In genomic region chr2:147715807-147716206, GRCh38 we compare ENCODE assay signal across 19 cellular contexts.
DNase-seq lines count a peak whose midpoint lies in the region; ATAC-seq, FAIRE-seq and TF ChIP-seq lines count a peak whose summit lies in the region.
"Had no signal": no experiment of that assay in that cellular context is flagged by ENCODE, and none has a peak within 500 bp of the region (broad histone marks: within the 10 kb centered on the region; RNA-seq: fewer than 3 reads in every experiment).

No MANE protein-coding gene starts in this region.

- H3K27me3 ChIP-seq in GM12878 (replicated peaks in 1 of 2; ENCODE audit: control insufficient read depth in 2 of 2, insufficient read depth in 2 of 2, low read length in 1 of 2) = no peaks in the 10 kb centered on the region; a peak in 1 of 4 replicates
- H3K27me3 ChIP-seq: body of pancreas, gastrocnemius medialis had no signal

- no TSS peak for BruUV-seq in GM12878 (replicated peaks; lab: Mats Ljungman, UMichigan)

- H3K27ac Mint-ChIP-seq in stimulated activated naive CD8-positive, alpha-beta T cell treated with anti-CD3 and anti-CD28 coated beads, Interleukin-15, amount 100 ng/mL, for 72 hours = peak overlapping the region in 1 of 2 donors; percentile 61
- H3K27ac Mint-ChIP-seq in activated naive CD8-positive, alpha-beta T cell treated with anti-CD3 and anti-CD28 coated beads for 36 hours = no peak overlapping the region
- H3K27ac Mint-ChIP-seq: activated T-helper 2 cell treated with anti-CD3 and anti-CD28 coated beads, Interferon-gamma antibody, Interleukin-2, Interleukin-4, amounts not matched to agents 10 μg/mL and 5 μg/mL and 100 μg/mL, durations not matched to agents 14 hours and 24 hours and 36 hours had no signal

- CTCF ChIA-PET in GM12878 (lab: Yijun Ruan, JAX) = no interaction called here

- peaks cover 16 to 26% of the 10 kb centered on the region in 2 donors for H3K9me3 Mint-ChIP-seq in stimulated activated naive CD8-positive, alpha-beta T cell treated with anti-CD3 and anti-CD28 coated beads, Interleukin-15, amount 100 ng/mL, for 72 hours
- H3K9me3 Mint-ChIP-seq in activated naive CD8-positive, alpha-beta T cell treated with anti-CD3 and anti-CD28 coated beads for 36 hours = peaks cover 16% of the 10 kb centered on the region

- no peaks in the 10 kb centered on the region for H3K27me3 Mint-ChIP-seq in stimulated activated naive CD8-positive, alpha-beta T cell treated with anti-CD3 and anti-CD28 coated beads, Interleukin-15, amount 100 ng/mL, for 72 hours
- H3K27me3 Mint-ChIP-seq in activated naive CD8-positive, alpha-beta T cell treated with anti-CD3 and anti-CD28 coated beads for 36 hours = no peaks in the 10 kb centered on the region

- no peak overlapping the region for H3K4me3 Mint-ChIP-seq in stimulated activated naive CD8-positive, alpha-beta T cell treated with anti-CD3 and anti-CD28 coated beads, Interleukin-15, amount 100 ng/mL, for 72 hours
- no peak overlapping the region for H3K4me3 Mint-ChIP-seq in activated naive CD8-positive, alpha-beta T cell treated with anti-CD3 and anti-CD28 coated beads for 36 hours

- ATAC-seq in GM21390 (IDR thresholded peaks at IDR 0.05; ENCODE audit: unreplicated experiment) (peak; percentile 91), HG03159 (IDR thresholded peaks at IDR 0.05; ENCODE audit: unreplicated experiment) (peak; percentile 72), GM12878 (peak; percentile 95), HG02840 (IDR thresholded peaks at IDR 0.05; ENCODE audit: low FRiP score, unreplicated experiment) (no peak)
- ATAC-seq in stimulated activated naive CD8-positive, alpha-beta T cell treated with anti-CD3 and anti-CD28 coated beads, Interleukin-15, amount 100 ng/mL, for 72 hours = no peak
- ATAC-seq: body of pancreas, gastrocnemius medialis, psoas muscle, Right ventricle myocardium inferior had no signal

- RAD21 ChIA-PET in GM12878 (lab: Charles Lee; ENCODE audit: unreplicated experiment) = no interaction called here

- H3K9ac ChIP-seq in GM12878 (ENCODE audit: control insufficient read depth, insufficient read depth, low read length) = no peak overlapping the region

- peaks cover 9% of the 10 kb centered on the region for H3K4me1 ChIP-seq in GM12878 (ENCODE audit: control insufficient read depth, insufficient read depth, low read length)
- H3K4me1 ChIP-seq: body of pancreas had no signal

- SMC1A ChIA-PET in GM12878 (lab: Charles Lee; ENCODE audit: uncharacterized antibody, unreplicated experiment) = interaction anchor here (1.4 kb wide), 1 partner anchor 25 kb away, joined by 6 read pairs; no protein-coding TSS in a partner anchor

- no peak for TF ChIP-seq POLR2A in GM12878 (IDR thresholded peaks at IDR 0.05; ENCODE audit: low read depth, low read length)

- in situ Hi-C loops in GM13976 (cut with MboI; ENCODE audit: low sequenced_read_pairs, unreplicated experiment) (no loop called here), GM12878 (cut with MboI) (no loop called here)

- H3K9me3 ChIP-seq in GM12878 (replicated peaks; ENCODE audit: control insufficient read depth, insufficient read depth, low read length) = peaks cover 4% of the 10 kb centered on the region; the same call in 2 of the 3 replicates
- H3K9me3 ChIP-seq: body of pancreas, gastrocnemius medialis, psoas muscle had no signal

- no peaks in the 10 kb centered on the region for H4K20me1 ChIP-seq in GM12878 (ENCODE audit: control insufficient read depth, insufficient read depth)

- FAIRE-seq in GM12878 (lab: Jason Lieb, UNC) = peak; percentile 94
- FAIRE-seq: GM12892, islet of Langerhans had no signal

- H3K4me2 ChIP-seq in GM12878 (ENCODE audit: control insufficient read depth, insufficient read depth) = peak overlapping the region; percentile 28; the same call in 1 of the 2 replicates

- H3K4me1 Mint-ChIP-seq in stimulated activated naive CD8-positive, alpha-beta T cell treated with anti-CD3 and anti-CD28 coated beads, Interleukin-15, amount 100 ng/mL, for 72 hours = no peaks in the 10 kb centered on the region
- H3K4me1 Mint-ChIP-seq in activated naive CD8-positive, alpha-beta T cell treated with anti-CD3 and anti-CD28 coated beads for 36 hours = no peaks in the 10 kb centered on the region

- DNase-seq in GM13976 (ENCODE audit: low spot score) (peak; percentile 17), GM12878 (ENCODE audit: low read depth, low spot score) (peak; percentile 19), NCI-H345 (lab: John Stamatoyannopoulos, UW) (no peak)
- DNase-seq in stimulated activated naive CD8-positive, alpha-beta T cell treated with anti-CD3 and anti-CD28 coated beads, Interleukin-15, amount 100 ng/mL, for 72 hours = no peak
- DNase-seq in activated naive CD8-positive, alpha-beta T cell treated with anti-CD3 and anti-CD28 coated beads for 36 hours = no peak
- DNase-seq: activated CD4-positive, alpha-beta T cell treated with anti-CD3 and anti-CD28 coated beads, Interleukin-2, amount 50 U/mL, for 48 hours; body of pancreas; DMS53; gastrocnemius medialis; NCI-H510A; psoas muscle; stimulated activated CD4-positive, alpha-beta T cell treated with anti-CD3 and anti-CD28 coated beads, Interleukin-2, amount 100 ng/mL, for 24 hours had no signal

- intact Hi-C loops in GM12878 (cut with micrococcal nuclease; ENCODE audit: unreplicated experiment) = no loop called here

- POLR2A ChIA-PET in GM12878 (lab: Charles Lee) = interaction anchor here (0.7 kb wide), 1 partner anchor 10 kb away, joined by 6 read pairs; no protein-coding TSS in a partner anchor

- H3K36me3 Mint-ChIP-seq in activated naive CD8-positive, alpha-beta T cell treated with anti-CD3 and anti-CD28 coated beads for 36 hours = peaks cover 7% of the 10 kb centered on the region

- H3K4me3 ChIP-seq in GM12878 = no peak overlapping the region
- H3K4me3 ChIP-seq: body of pancreas, gastrocnemius medialis, psoas muscle had no signal

- TF ChIP-seq CTCF in GM13976 (IDR thresholded peaks at IDR 0.05; ENCODE audit: borderline replicate concordance, control extremely low read depth, extremely low read depth, insufficient read depth, missing control alignments) = no peak
- TF ChIP-seq CTCF in GM12878 (IDR thresholded peaks at IDR 0.05 in 2 of 3, conservative IDR thresholded peaks at IDR 0.05 in 1 of 3; ENCODE audit: control insufficient read depth in 2 of 3, extremely low read depth in 1 of 3, insufficient read depth in 1 of 3, low read depth in 3 of 3, low read length in 3 of 3) = no peak

- H3K79me2 ChIP-seq in GM12878 (ENCODE audit: control insufficient read depth, insufficient read depth, low read length) = no peaks in the 10 kb centered on the region

- no peak for TF ChIP-seq RAD21 in GM12878 (IDR thresholded peaks at IDR 0.05; ENCODE audit: insufficient read depth, low read depth, low read length)

- H3K36me3 ChIP-seq in GM12878 (ENCODE audit: control insufficient read depth in 2 of 2, insufficient read depth in 2 of 2, low read length in 1 of 2) = no peaks in the 10 kb centered on the region
- H3K36me3 ChIP-seq: gastrocnemius medialis had no signal

- H2AFZ ChIP-seq in GM12878 (ENCODE audit: control insufficient read depth, low read depth, low read length) = no peak overlapping the region

- no peak for TF ChIP-seq EP300 in GM12878 (IDR thresholded peaks at IDR 0.05; ENCODE audit: borderline replicate concordance in 1 of 2, control insufficient read depth in 1 of 2, low read depth in 2 of 2, low read length in 2 of 2)

- H3K27ac ChIP-seq in GM12878 (ENCODE audit: control insufficient read depth, insufficient read depth) = no peak overlapping the region
- H3K27ac ChIP-seq: body of pancreas, gastrocnemius medialis, psoas muscle had no signal

TF ChIP-seq in GM12878, 131 proteins besides CTCF, POLR2A, EP300 and RAD21:
- TF ChIP-seq SPI1 (IDR thresholded peaks at IDR 0.05; ENCODE audit: borderline replicate concordance, insufficient read depth, low read depth, low read length) (peak; percentile 79), JUND (IDR thresholded peaks at IDR 0.05; ENCODE audit: low read depth, low read length) (no peak), CREB1 (IDR thresholded peaks at IDR 0.05; ENCODE audit: low read depth) (no peak), SUZ12 (IDR thresholded peaks at IDR 0.05; ENCODE audit: unreplicated experiment) (no peak), ATF7 (IDR thresholded peaks at IDR 0.05; ENCODE audit: low read depth) (0 out of 2 replicates have a peak, but pooled peaks have one; percentile 22), IRF4 (IDR thresholded peaks at IDR 0.05; ENCODE audit: low read depth, low read length) (peak; percentile 38; the same call in 1 of the 2 replicates)
- TF ChIP-seq, protein P1, sequence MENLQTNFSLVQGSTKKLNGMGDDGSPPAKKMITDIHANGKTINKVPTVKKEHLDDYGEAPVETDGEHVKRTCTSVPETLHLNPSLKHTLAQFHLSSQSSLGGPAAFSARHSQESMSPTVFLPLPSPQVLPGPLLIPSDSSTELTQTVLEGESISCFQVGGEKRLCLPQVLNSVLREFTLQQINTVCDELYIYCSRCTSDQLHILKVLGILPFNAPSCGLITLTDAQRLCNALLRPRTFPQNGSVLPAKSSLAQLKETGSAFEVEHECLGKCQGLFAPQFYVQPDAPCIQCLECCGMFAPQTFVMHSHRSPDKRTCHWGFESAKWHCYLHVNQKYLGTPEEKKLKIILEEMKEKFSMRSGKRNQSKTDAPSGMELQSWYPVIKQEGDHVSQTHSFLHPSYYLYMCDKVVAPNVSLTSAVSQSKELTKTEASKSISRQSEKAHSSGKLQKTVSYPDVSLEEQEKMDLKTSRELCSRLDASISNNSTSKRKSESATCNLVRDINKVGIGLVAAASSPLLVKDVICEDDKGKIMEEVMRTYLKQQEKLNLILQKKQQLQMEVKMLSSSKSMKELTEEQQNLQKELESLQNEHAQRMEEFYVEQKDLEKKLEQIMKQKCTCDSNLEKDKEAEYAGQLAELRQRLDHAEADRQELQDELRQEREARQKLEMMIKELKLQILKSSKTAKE (IDR thresholded peaks at IDR 0.05; ENCODE audit: low read depth, poor library complexity, severe bottlenecking) = no peak
TF ChIP-seq in GM12878: peak in this region for 3.

Comparison
In these comparisons a context has a peak if more than half of its experiments do, and no peak if none do; other contexts are left out.
1. DNase-seq: peak in GM13976 (single experiment) and GM12878 (single experiment); none in NCI-H345 (single experiment), stimulated activated naive CD8-positive, alpha-beta T cell treated with anti-CD3 and anti-CD28 coated beads, Interleukin-15, amount 100 ng/mL, for 72 hours (0 of 2) and activated naive CD8-positive, alpha-beta T cell treated with anti-CD3 and anti-CD28 coated beads for 36 hours (single experiment).
2. ATAC-seq: peak in GM21390 (single experiment), HG03159 (single experiment) and GM12878 (single experiment); none in HG02840 (single experiment) and stimulated activated naive CD8-positive, alpha-beta T cell treated with anti-CD3 and anti-CD28 coated beads, Interleukin-15, amount 100 ng/mL, for 72 hours (single experiment).